Comparison of ENCODE assay signal across 16 cellular contexts in genomic region chr10:122853665-122854313, GRCh38. TPM values are rescaled to one million over a fixed set of nuclear protein-coding genes. Genes with fewer than 3 reads are reported as not detected.
DNase-seq lines count a peak whose midpoint lies in the region; ATAC-seq and TF ChIP-seq lines count a peak whose summit lies in the region.
"Had no signal": no experiment of that assay in that cellular context is flagged by ENCODE, and none has a peak within 500 bp of the region (broad histone marks: within the 10 kb centered on the region; RNA-seq: fewer than 3 reads in every experiment).

No MANE protein-coding gene starts in this region.

- TF ChIP-seq CTCF in AG10803 (conservative IDR thresholded peaks at IDR 0.05; ENCODE audit: low read length) = no peak
- no peak for TF ChIP-seq CTCF in fibroblast of villous mesenchyme (IDR thresholded peaks at IDR 0.05; ENCODE audit: insufficient read depth, low read depth, low read length)
- TF ChIP-seq CTCF in lower lobe of right lung (IDR thresholded peaks at IDR 0.05) = no peak

- no peak overlapping the region for H3K4me3 Mint-ChIP-seq in activated T-helper 2 cell treated with anti-CD3 and anti-CD28 coated beads, Interferon-gamma antibody, Interleukin-2, Interleukin-4, amounts not matched to agents 10 μg/mL and 5 μg/mL and 100 μg/mL, durations not matched to agents 14 hours and 24 hours and 36 hours (ENCODE audit: low read depth)
- H3K4me3 Mint-ChIP-seq: activated naive CD4-positive, alpha-beta T cell treated with anti-CD3 and anti-CD28 coated beads, Interleukin-2, amount 10 ng/mL, durations not matched to agents 7 days and 5 days; effector memory CD8-positive, alpha-beta T cell had no signal

- DNase-seq in AG10803 (ENCODE audit: low read depth) (peak; percentile 61), HCEC 1CT (peak; percentile 84), fibroblast of villous mesenchyme (ENCODE audit: low read depth) (peak; percentile 24), iPS-NIHi7 (ENCODE audit: extremely low spot score) (no peak), NCI-H1092 (lab: John Stamatoyannopoulos, UW) (no peak), lower lobe of right lung (no peak), SK-N-DZ (ENCODE audit: low spot score) (no peak)
- no peak for DNase-seq in activated T-helper 2 cell treated with anti-CD3 and anti-CD28 coated beads, Interferon-gamma antibody, Interleukin-2, Interleukin-4, amounts not matched to agents 10 μg/mL and 5 μg/mL and 100 μg/mL, durations not matched to agents 14 hours and 24 hours and 36 hours (ENCODE audit: low spot score)
- DNase-seq: activated naive CD4-positive, alpha-beta T cell treated with anti-CD3 and anti-CD28 coated beads, Interleukin-2, amount 10 ng/mL, durations not matched to agents 7 days and 5 days; effector memory CD8-positive, alpha-beta T cell; islet precursor cell; NCI-H1105 treated with DMSO at 0.1 percent for 48 hours; pancreas had no signal

- peak overlapping the region; percentile 31 for H3K27ac Mint-ChIP-seq in activated T-helper 2 cell treated with anti-CD3 and anti-CD28 coated beads, Interferon-gamma antibody, Interleukin-2, Interleukin-4, amounts not matched to agents 10 μg/mL and 5 μg/mL and 100 μg/mL, durations not matched to agents 14 hours and 24 hours and 36 hours

- no peaks in the 10 kb centered on the region for H3K27me3 Mint-ChIP-seq in activated T-helper 2 cell treated with anti-CD3 and anti-CD28 coated beads, Interferon-gamma antibody, Interleukin-2, Interleukin-4, amounts not matched to agents 10 μg/mL and 5 μg/mL and 100 μg/mL, durations not matched to agents 14 hours and 24 hours and 36 hours (ENCODE audit: low read depth)
- H3K27me3 Mint-ChIP-seq: activated naive CD4-positive, alpha-beta T cell treated with anti-CD3 and anti-CD28 coated beads, Interleukin-2, amount 10 ng/mL, durations not matched to agents 7 days and 5 days; effector memory CD8-positive, alpha-beta T cell had no signal

- H3K4me3 ChIP-seq in AG10803 (ENCODE audit: low read length) (no peak overlapping the region), fibroblast of villous mesenchyme (ENCODE audit: low read depth, low read length) (no peak overlapping the region), lower lobe of right lung (no peak overlapping the region)
- H3K4me3 ChIP-seq: HAP-1, pancreas had no signal

- H3K27ac ChIP-seq in lower lobe of right lung = no peak overlapping the region

- peaks cover 29% of the 10 kb centered on the region for H3K4me1 Mint-ChIP-seq in activated T-helper 2 cell treated with anti-CD3 and anti-CD28 coated beads, Interferon-gamma antibody, Interleukin-2, Interleukin-4, amounts not matched to agents 10 μg/mL and 5 μg/mL and 100 μg/mL, durations not matched to agents 14 hours and 24 hours and 36 hours (ENCODE audit: low read depth)

- no peaks in the 10 kb centered on the region for H3K27me3 ChIP-seq in lower lobe of right lung (ENCODE audit: low read depth)
- H3K27me3 ChIP-seq: pancreas had no signal

- peaks cover 77% of the 10 kb centered on the region for H3K36me3 Mint-ChIP-seq in activated T-helper 2 cell treated with anti-CD3 and anti-CD28 coated beads, Interferon-gamma antibody, Interleukin-2, Interleukin-4, amounts not matched to agents 10 μg/mL and 5 μg/mL and 100 μg/mL, durations not matched to agents 14 hours and 24 hours and 36 hours (ENCODE audit: low read depth)

- H3K4me1 ChIP-seq in lower lobe of right lung = no peaks in the 10 kb centered on the region
- H3K4me1 ChIP-seq: HAP-1 had no signal

- no peaks in the 10 kb centered on the region for H3K9me3 Mint-ChIP-seq in activated T-helper 2 cell treated with anti-CD3 and anti-CD28 coated beads, Interferon-gamma antibody, Interleukin-2, Interleukin-4, amounts not matched to agents 10 μg/mL and 5 μg/mL and 100 μg/mL, durations not matched to agents 14 hours and 24 hours and 36 hours
- H3K9me3 Mint-ChIP-seq: activated naive CD4-positive, alpha-beta T cell treated with anti-CD3 and anti-CD28 coated beads, Interleukin-2, amount 10 ng/mL, durations not matched to agents 7 days and 5 days; effector memory CD8-positive, alpha-beta T cell had no signal

- no peak for ATAC-seq in lower lobe of right lung
- ATAC-seq: effector memory CD8-positive, alpha-beta T cell; pancreas had no signal

- H3K36me3 ChIP-seq in lower lobe of right lung = no peaks in the 10 kb centered on the region
- H3K36me3 ChIP-seq: HAP-1, pancreas had no signal

- intact Hi-C loops in activated T-helper 2 cell treated with anti-CD3 and anti-CD28 coated beads, Interferon-gamma antibody, Interleukin-2, Interleukin-4, amounts not matched to agents 10 μg/mL and 5 μg/mL and 100 μg/mL, durations not matched to agents 14 hours and 24 hours and 36 hours (cut with micrococcal nuclease) = no loop called here
- intact Hi-C loops in lower lobe of right lung (cut with DNase I) = no loop called here

- H3K9me3 ChIP-seq in lower lobe of right lung = no peaks in the 10 kb centered on the region
- H3K9me3 ChIP-seq: HAP-1, pancreas had no signal

RNA-seq across cellular contexts. Expression of gene CUZD1, which starts 8.1 kb away (rescaled TPM):
- 2.5 and 2.9 TPM in 2 replicates for total RNA-seq in activated T-helper 2 cell treated with anti-CD3 and anti-CD28 coated beads, Interferon-gamma antibody, Interleukin-2, Interleukin-4, amounts not matched to agents 10 μg/mL and 5 μg/mL and 100 μg/mL, durations not matched to agents 14 hours and 24 hours and 36 hours
- 0.32 and 0.43 TPM in 2 replicates for total RNA-seq in fibroblast of villous mesenchyme
- 0.56 TPM for total RNA-seq in lower lobe of right lung
- polyA plus RNA-seq in SK-N-DZ (2014; cell fraction: cytosol; rRNA removed) = 1.5 and 2.7 TPM in 2 replicates
- 4.9 and 8.8 TPM in 2 replicates for polyA plus RNA-seq in SK-N-DZ (2014; cell fraction: nucleus; rRNA removed)

RNA-seq across cellular contexts. Expression of gene FAM24B, which starts 25.6 kb away (rescaled TPM):
- total RNA-seq in activated T-helper 2 cell treated with anti-CD3 and anti-CD28 coated beads, Interferon-gamma antibody, Interleukin-2, Interleukin-4, amounts not matched to agents 10 μg/mL and 5 μg/mL and 100 μg/mL, durations not matched to agents 14 hours and 24 hours and 36 hours = 15.6 and 16.0 TPM in 2 replicates
- total RNA-seq in fibroblast of villous mesenchyme = 2.9 and 3.5 TPM in 2 replicates
- 3.8 TPM for total RNA-seq in lower lobe of right lung
- 10.0 and 20.5 TPM in 2 replicates for polyA plus RNA-seq in SK-N-DZ (2014; cell fraction: cytosol; rRNA removed)
- 16.7 and 24.9 TPM in 2 replicates for polyA plus RNA-seq in SK-N-DZ (2014; cell fraction: nucleus; rRNA removed)

RNA-seq across cellular contexts. Expression of gene FAM24A, which starts 56.6 kb away (rescaled TPM):
- total RNA-seq in activated T-helper 2 cell treated with anti-CD3 and anti-CD28 coated beads, Interferon-gamma antibody, Interleukin-2, Interleukin-4, amounts not matched to agents 10 μg/mL and 5 μg/mL and 100 μg/mL, durations not matched to agents 14 hours and 24 hours and 36 hours = not detected in 2 replicates
- not detected in 2 replicates for total RNA-seq in fibroblast of villous mesenchyme
- total RNA-seq in lower lobe of right lung = not detected
- polyA plus RNA-seq in SK-N-DZ (2014; cell fraction: cytosol; rRNA removed) = not detected in 2 replicates
- polyA plus RNA-seq in SK-N-DZ (2014; cell fraction: nucleus; rRNA removed) = not detected in 2 replicates
- total RNA-seq: cardiac septum, glomerular endothelial cell, pancreas had no signal
- polyA plus RNA-seq: pancreas had no signal

Comparison
In these comparisons a context has a peak if more than half of its experiments do, and no peak if none do; other contexts are left out.
1. DNase-seq: peak in AG10803 (single experiment), HCEC 1CT (single experiment) and fibroblast of villous mesenchyme (single experiment); none in activated T-helper 2 cell treated with anti-CD3 and anti-CD28 coated beads, Interferon-gamma antibody, Interleukin-2, Interleukin-4, amounts not matched to agents 10 μg/mL and 5 μg/mL and 100 μg/mL, durations not matched to agents 14 hours and 24 hours and 36 hours (single experiment), iPS-NIHi7 (single experiment), NCI-H1092 (single experiment), lower lobe of right lung (single experiment) and SK-N-DZ (single experiment).